8 cellular contexts compared by ENCODE assay signal in genomic region chr11:125886997-125887372, GRCh38. TPM values are rescaled to one million over a fixed set of nuclear protein-coding genes. Genes with fewer than 3 reads are reported as not detected.
DNase-seq lines count a peak whose midpoint lies in the region; ATAC-seq, FAIRE-seq and TF ChIP-seq lines count a peak whose summit lies in the region.

No MANE protein-coding gene starts in this region.

- H3K36me3 Mint-ChIP-seq in activated T-helper 17 cell treated with anti-CD3 and anti-CD28 coated beads, Interleukin-2, amount 50 U/mL, for 72 hours (ENCODE audit: low read depth), result peaks cover 18% of the 10 kb centered on the region

- intact Hi-C loops in posterior cingulate gyrus (cut with DNase I), result no loop called here

- DNase-seq in GM12892 (ENCODE audit: insufficient read length), result peak; percentile 39
- no peak for DNase-seq in HAP-1 (ENCODE audit: low spot score in 2 of 2)
- DNase-seq in NCI-H1417 (lab: John Stamatoyannopoulos, UW), result peak; percentile 49 to 97 (median 97)
- peak; percentile 17 for DNase-seq in glomerular visceral epithelial cell (ENCODE audit: extremely low spot score)
- DNase-seq in posterior cingulate gyrus, result peak in 8 of 10 donors; percentile 32 to 89 (median 40)
- no peak for DNase-seq in GF-D8 (lab: John Stamatoyannopoulos, UW)
- no peak for DNase-seq in NCI-H82 (lab: John Stamatoyannopoulos, UW)

- H3K27ac Mint-ChIP-seq in activated T-helper 17 cell treated with anti-CD3 and anti-CD28 coated beads, Interleukin-2, amount 50 U/mL, for 72 hours, result peak overlapping the region; percentile 98

- 0 out of 2 replicates have a peak, but pooled peaks have one; percentile 34 for TF ChIP-seq POLR2A in GM12892 (IDR thresholded peaks at IDR 0.05; ENCODE audit: low read depth, low read length)

- ATAC-seq in activated T-helper 17 cell treated with anti-CD3 and anti-CD28 coated beads, Interleukin-2, amount 50 U/mL, for 72 hours (replicated peaks), result peak; percentile 47

- peak overlapping the region; percentile 95 for H3K4me3 Mint-ChIP-seq in activated T-helper 17 cell treated with anti-CD3 and anti-CD28 coated beads, Interleukin-2, amount 50 U/mL, for 72 hours

- no peaks in the 10 kb centered on the region; the same call in 1 of the 2 replicates for H3K36me3 ChIP-seq in HAP-1 (replicated peaks)

- peaks cover 7% of the 10 kb centered on the region for H3K4me1 ChIP-seq in HAP-1

- no peaks in the 10 kb centered on the region; the same call in 1 of the 2 replicates for H3K27me3 ChIP-seq in HAP-1 (ENCODE audit: low read depth)

- H3K4me3 ChIP-seq in HAP-1, result peak overlapping the region; percentile 53

- in situ Hi-C loops in HAP-1 (cut with MboI; ENCODE audit: low sequenced_read_pairs), result loop anchor here (25.0 kb wide), 1 partner anchor 925 kb away; the partner anchor contains the start of gene CCDC15

- H3K9me3 Mint-ChIP-seq in activated T-helper 17 cell treated with anti-CD3 and anti-CD28 coated beads, Interleukin-2, amount 50 U/mL, for 72 hours, result no peaks in the 10 kb centered on the region

- no peaks in the 10 kb centered on the region for H3K27me3 Mint-ChIP-seq in activated T-helper 17 cell treated with anti-CD3 and anti-CD28 coated beads, Interleukin-2, amount 50 U/mL, for 72 hours

- FAIRE-seq in GM12892 (lab: Jason Lieb, UNC), result no peak

- H3K9me3 ChIP-seq in HAP-1, result 0 out of 2 replicates have a peak, but pooled peaks cover 2% of the 10 kb centered on the region

- H3K4me1 Mint-ChIP-seq in activated T-helper 17 cell treated with anti-CD3 and anti-CD28 coated beads, Interleukin-2, amount 50 U/mL, for 72 hours, result peaks cover 8% of the 10 kb centered on the region

RNA-seq across cellular contexts. Expression of gene HYLS1, which starts 0.5 kb away (rescaled TPM):
- polyA plus RNA-seq in GM12892 (2012; ENCODE audit: missing spikeins), result 10.2 TPM
- total RNA-seq in activated T-helper 17 cell treated with anti-CD3 and anti-CD28 coated beads, Interleukin-2, amount 50 U/mL, for 72 hours, result 1 to 10 TPM; 7.7 to 9.2 TPM

RNA-seq across cellular contexts. Expression of gene PUS3, which starts 16.0 kb away (rescaled TPM):
- 14.5 TPM for polyA plus RNA-seq in GM12892 (2012; ENCODE audit: missing spikeins)
- 10 to 100 TPM; 13.1 to 15.9 TPM for total RNA-seq in activated T-helper 17 cell treated with anti-CD3 and anti-CD28 coated beads, Interleukin-2, amount 50 U/mL, for 72 hours

RNA-seq across cellular contexts. Expression of gene DDX25, which starts 17.3 kb away (rescaled TPM):
- not detected for polyA plus RNA-seq in GM12892 (2012; ENCODE audit: missing spikeins)
- under 1 TPM; 0.32 to 0.69 TPM for total RNA-seq in activated T-helper 17 cell treated with anti-CD3 and anti-CD28 coated beads, Interleukin-2, amount 50 U/mL, for 72 hours

RNA-seq across cellular contexts. Expression of gene PATE4, which starts 53.9 kb away (rescaled TPM):
- not detected for polyA plus RNA-seq in GM12892 (2012; ENCODE audit: missing spikeins)
- not detected for total RNA-seq in activated T-helper 17 cell treated with anti-CD3 and anti-CD28 coated beads, Interleukin-2, amount 50 U/mL, for 72 hours

RNA-seq across cellular contexts. Expression of gene VSIG10L2, which starts 58.9 kb away (rescaled TPM):
- not detected for polyA plus RNA-seq in GM12892 (2012; ENCODE audit: missing spikeins)
- not detected for total RNA-seq in activated T-helper 17 cell treated with anti-CD3 and anti-CD28 coated beads, Interleukin-2, amount 50 U/mL, for 72 hours

Comparison
In these comparisons a context has a peak if more than half of its experiments do, and no peak if none do; other contexts are left out.
1. DNase-seq: peak in GM12892 (single experiment), NCI-H1417 (3 of 3), glomerular visceral epithelial cell (single experiment) and posterior cingulate gyrus (8 of 10); none in HAP-1 (0 of 2), GF-D8 (single experiment) and NCI-H82 (single experiment).